In genomic region chr2:108936868-108937265, GRCh38 we compare ENCODE assay signal across 33 cellular contexts. TPM values are rescaled to one million over a fixed set of nuclear protein-coding genes. Genes with fewer than 3 reads are reported as not detected.
DNase-seq lines count a peak whose midpoint lies in the region; ATAC-seq and TF ChIP-seq lines count a peak whose summit lies in the region.
"Had no signal": no experiment of that assay in that cellular context is flagged by ENCODE, and none has a peak within 500 bp of the region (broad histone marks: within the 10 kb centered on the region; RNA-seq: fewer than 3 reads in every experiment).

No MANE protein-coding gene starts in this region.

- H3K9me3 ChIP-seq in right atrium auricular region = no peaks in the 10 kb centered on the region
- H3K9me3 ChIP-seq: A549, gastroesophageal sphincter, neutrophil, SJSA1 had no signal

- H3K4me3 ChIP-seq in right atrium auricular region = no peak overlapping the region
- H3K4me3 ChIP-seq: A549, dorsolateral prefrontal cortex, gastroesophageal sphincter, lung, SJSA1, skin epidermis had no signal

- no peaks in the 10 kb centered on the region for H3K27me3 ChIP-seq in right atrium auricular region
- H3K27me3 ChIP-seq: dorsolateral prefrontal cortex, gastroesophageal sphincter, neutrophil had no signal

- H3K27ac ChIP-seq in right atrium auricular region = peak overlapping the region in 1 of 2 donors; percentile 2
- H3K27ac ChIP-seq: A549, dorsolateral prefrontal cortex, gastroesophageal sphincter, neutrophil, SJSA1 had no signal

- intact Hi-C loops in Right ventricle myocardium superior (cut with DNase I) (no loop called here), head of caudate nucleus (cut with DNase I) (no loop called here)

- ATAC-seq in Right ventricle myocardium superior (ENCODE audit: poor library complexity) = peak; percentile 87
- no peak for ATAC-seq in left lobe of liver
- no peak for ATAC-seq in GM19452 (IDR thresholded peaks at IDR 0.05; ENCODE audit: unreplicated experiment)
- ATAC-seq: A549, gastroesophageal sphincter, T-cell had no signal

- no peaks in the 10 kb centered on the region for H3K9me3 Mint-ChIP-seq in nephron
- no peaks in the 10 kb centered on the region for H3K9me3 Mint-ChIP-seq in type B pancreatic cell
- H3K9me3 Mint-ChIP-seq: activated naive CD4-positive, alpha-beta T cell treated with anti-CD3 and anti-CD28 coated beads, Interleukin-2, amount 50 U/mL, for 72 hours; central memory CD8-positive, alpha-beta T cell; IgD-negative memory B cell; T-cell had no signal

- no peaks in the 10 kb centered on the region for H3K36me3 Mint-ChIP-seq in nephron (ENCODE audit: low read depth)
- H3K36me3 Mint-ChIP-seq in type B pancreatic cell = no peaks in the 10 kb centered on the region
- H3K36me3 Mint-ChIP-seq: activated naive CD4-positive, alpha-beta T cell treated with anti-CD3 and anti-CD28 coated beads, Interleukin-2, amount 50 U/mL, for 72 hours; IgD-negative memory B cell; T-cell had no signal

- H3K27ac Mint-ChIP-seq in nephron (peak overlapping the region; percentile 5 to 79 (median 78)), type B pancreatic cell (peak overlapping the region; percentile 44)
- H3K27ac Mint-ChIP-seq: B cell, IgD-negative memory B cell had no signal

- H3K27me3 Mint-ChIP-seq in nephron (ENCODE audit: low read depth) (peaks cover 16% of the 10 kb centered on the region), type B pancreatic cell (no peaks in the 10 kb centered on the region)
- H3K27me3 Mint-ChIP-seq: T-cell had no signal

- peaks cover 0 to 11% of the 10 kb centered on the region in 2 donors for H3K4me1 ChIP-seq in right atrium auricular region
- H3K4me1 ChIP-seq: gastroesophageal sphincter, SJSA1 had no signal

- H3K36me3 ChIP-seq in right atrium auricular region = no peaks in the 10 kb centered on the region
- H3K36me3 ChIP-seq: gastroesophageal sphincter, neutrophil, SJSA1 had no signal

- H3K4me1 Mint-ChIP-seq in nephron = peaks cover 50% of the 10 kb centered on the region
- peaks cover 42% of the 10 kb centered on the region for H3K4me1 Mint-ChIP-seq in type B pancreatic cell (ENCODE audit: unreplicated experiment)
- H3K4me1 Mint-ChIP-seq: central memory CD8-positive, alpha-beta T cell had no signal

- no peak overlapping the region for H3K4me3 Mint-ChIP-seq in nephron
- H3K4me3 Mint-ChIP-seq in type B pancreatic cell = no peak overlapping the region
- H3K4me3 Mint-ChIP-seq: B cell; central memory CD8-positive, alpha-beta T cell; IgD-negative memory B cell had no signal

- DNase-seq in Right ventricle myocardium superior (no peak), right atrium auricular region (ENCODE audit: low spot score) (no peak), head of caudate nucleus (peak in 22 of 42 donors; percentile 12 to 60 (median 35)), type B pancreatic cell (ENCODE audit: extremely low spot score, unreplicated experiment) (no peak), left lobe of liver (ENCODE audit: low spot score) (no peak), HT-29 (ENCODE audit: low spot score) (no peak)
- DNase-seq: activated CD4-positive, alpha-beta T cell treated with anti-CD3 and anti-CD28 coated beads, Interleukin-2, amount 50 U/mL, for 4 hours; activated CD4-positive, CD25-positive, alpha-beta regulatory T cell; DMS53; H7; islet precursor cell; NCI-H1694 treated with DMSO at 0.1 percent for 48 hours; NCI-H748 treated with DMSO at 0.1 percent for 48 hours; stimulated activated CD8-positive, alpha-beta memory T cell treated with anti-CD3 and anti-CD28 coated beads, Interleukin-4, amount 100 ng/mL, for 48 hours; T-cell; trophoblast cell had no signal

- TF ChIP-seq CTCF in right atrium auricular region (IDR thresholded peaks at IDR 0.05) (no peak), nephron (IDR thresholded peaks at IDR 0.05; ENCODE audit: unreplicated experiment in 3 of 3) (no peak), type B pancreatic cell (conservative IDR thresholded peaks at IDR 0.05) (no peak)

RNA-seq across cellular contexts. Expression of gene EDAR, which starts 52.2 kb away (rescaled TPM):
- total RNA-seq in Right ventricle myocardium superior = 0.11 TPM
- total RNA-seq in right atrium auricular region = not detected
- 4.8 and 5.1 TPM in 2 replicates for total RNA-seq in type B pancreatic cell (ENCODE audit: low replicate concordance)
- total RNA-seq in left lobe of liver = 1.8 TPM
- not detected in 2 replicates for total RNA-seq in HT-29 (2014; rRNA removed; shearing (Covaris generic))
- total RNA-seq: astrocyte, B cell, endothelial cell of umbilical vein, fibroblast of lung, pulmonary artery endothelial cell, SJSA1 had no signal

Comparison
In these comparisons a context has a peak if more than half of its experiments do, and no peak if none do; other contexts are left out.
1. DNase-seq: peak in head of caudate nucleus (22 of 42); none in Right ventricle myocardium superior (single experiment), right atrium auricular region (single experiment), type B pancreatic cell (single experiment), left lobe of liver (single experiment) and HT-29 (single experiment).